ENCODE assay signal across 14 cellular contexts in genomic region chr18:23208600-23208999, GRCh38.
"Had no signal": no experiment of that assay in that cellular context is flagged by ENCODE, and none has a peak within 500 bp of the region (broad histone marks: within the 10 kb centered on the region; RNA-seq: fewer than 3 reads in every experiment).

No MANE protein-coding gene starts in this region.

- H3K27ac Mint-ChIP-seq: activated CD4-positive, alpha-beta T cell treated with anti-CD3 and anti-CD28 coated beads, Interleukin-2, amount 10 ng/mL, durations not matched to agents 7 days and 5 days; neural progenitor cell; WTC11 had no signal

- H3K27ac ChIP-seq: coronary artery, gastroesophageal sphincter, neural progenitor cell, ovary, SK-N-MC, transverse colon had no signal

- H3K4me2 ChIP-seq: neural progenitor cell had no signal

- H3K27me3 ChIP-seq: gastroesophageal sphincter, neural progenitor cell, ovary, transverse colon had no signal

- H3K4me3 Mint-ChIP-seq: activated CD4-positive, alpha-beta T cell treated with anti-CD3 and anti-CD28 coated beads, Interleukin-2, amount 10 ng/mL, durations not matched to agents 7 days and 5 days; neural progenitor cell; WTC11 had no signal

- FAIRE-seq: astrocyte had no signal

- H3K9ac ChIP-seq: neural progenitor cell had no signal

- H3K36me3 ChIP-seq: neural progenitor cell, ovary, transverse colon had no signal

- H3K9me3 ChIP-seq: ovary, transverse colon had no signal

- H2AFZ ChIP-seq: neural progenitor cell had no signal

- H3K27me3 Mint-ChIP-seq: activated CD4-positive, alpha-beta T cell treated with anti-CD3 and anti-CD28 coated beads, Interleukin-2, amount 10 ng/mL, durations not matched to agents 7 days and 5 days had no signal

- H3K4me1 ChIP-seq: neural progenitor cell, transverse colon had no signal

- DNase-seq: activated CD4-positive, alpha-beta T cell treated with anti-CD3 and anti-CD28 coated beads, Interleukin-2, amount 10 ng/mL, durations not matched to agents 7 days and 5 days; effector memory CD4-positive, alpha-beta T cell; islet precursor cell; left ventricle myocardium superior; ovary; stimulated activated CD4-positive, alpha-beta T cell treated with anti-CD3 and anti-CD28 coated beads, Interleukin-4, amount 100 ng/mL, for 1 hour; transverse colon had no signal

- ATAC-seq: gastroesophageal sphincter, left ventricle myocardium superior, Right ventricle myocardium inferior, WTC11 had no signal

- H3K4me3 ChIP-seq: coronary artery, gastroesophageal sphincter, neural progenitor cell, ovary, SK-N-MC, transverse colon had no signal
